ENCODE assay signal across 1 cellular context in genomic region chr12:71945121-71945520, GRCh38.
TF ChIP-seq lines count a peak whose summit lies in the region.

No MANE protein-coding gene starts in this region.

TF ChIP-seq in GM23338, 12 proteins besides CTCF, POLR2A, EP300 and RAD21 (continued from another document):
- TF ChIP-seq ZNF462 (CRISPR knock-in tag; IDR thresholded peaks at IDR 0.05) = no peak
- no peak for TF ChIP-seq ETS1 (IDR thresholded peaks at IDR 0.05)
- TF ChIP-seq EZH2 (IDR thresholded peaks at IDR 0.05; ENCODE audit: low read depth, unreplicated experiment) = no peak
- no peak for TF ChIP-seq STAT1 (IDR thresholded peaks at IDR 0.05; ENCODE audit: unreplicated experiment)
- no peak for TF ChIP-seq NANOG (IDR thresholded peaks at IDR 0.05; ENCODE audit: borderline replicate concordance)
- TF ChIP-seq ZNF114 (CRISPR knock-in tag; IDR thresholded peaks at IDR 0.05) = no peak
